ENCODE assay signal across 19 cellular contexts in the genomic region with DNA sequence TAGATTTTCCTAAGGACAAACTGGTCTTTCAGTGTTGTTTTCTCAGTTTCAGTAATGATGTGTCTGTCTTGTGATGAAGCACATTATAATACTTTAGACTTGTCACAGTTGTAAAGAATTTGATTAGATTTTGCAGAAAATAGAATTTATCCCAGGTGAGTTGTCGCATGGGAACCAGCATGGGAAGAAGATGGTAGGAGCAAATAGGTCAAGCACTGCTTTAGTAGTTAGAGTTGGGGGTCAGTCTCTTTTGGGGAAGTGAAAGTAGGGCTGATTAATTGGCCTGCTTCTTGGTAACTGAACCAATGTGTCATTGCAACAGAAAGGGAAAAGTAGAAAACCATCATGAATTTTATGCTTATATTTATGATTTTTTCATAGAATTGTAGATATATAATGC.
DNase-seq lines count a peak whose midpoint lies in the region; ATAC-seq and TF ChIP-seq lines count a peak whose summit lies in the region.
"Had no signal": no experiment of that assay in that cellular context is flagged by ENCODE, and none has a peak within 500 bp of the region (broad histone marks: within the 10 kb centered on the region; RNA-seq: fewer than 3 reads in every experiment).

No MANE protein-coding gene starts in this region.

- no peak for TF ChIP-seq POLR2A in GM18505 (IDR thresholded peaks at IDR 0.05; ENCODE audit: borderline replicate concordance, extremely low read depth, insufficient read depth, insufficient read length)

- POLR2A ChIA-PET in CD8-positive, alpha-beta memory T cell (lab: Charles Lee): no interaction called here

- H3K36me3 ChIP-seq in CD8-positive, alpha-beta memory T cell (ENCODE audit: insufficient read depth, low read length): no peaks in the 10 kb centered on the region

- TF ChIP-seq CTCF in chondrocyte (IDR thresholded peaks at IDR 0.05): no peak

- no peaks in the 10 kb centered on the region for H3K9me3 ChIP-seq in CD8-positive, alpha-beta memory T cell (ENCODE audit: low read length)
- H3K9me3 ChIP-seq: Caco-2, esophagus muscularis mucosa, neutrophil had no signal

- peaks cover 9 to 39% (median 12%) of the 10 kb centered on the region in 3 donors for H3K36me3 Mint-ChIP-seq in CD8-positive, alpha-beta memory T cell
- peaks cover 6% of the 10 kb centered on the region for H3K36me3 Mint-ChIP-seq in chondrocyte (ENCODE audit: low read depth)

- no peaks in the 10 kb centered on the region for H3K27me3 ChIP-seq in CD8-positive, alpha-beta memory T cell (ENCODE audit: insufficient read depth, low read length, poor library complexity, severe bottlenecking)
- H3K27me3 ChIP-seq: esophagus muscularis mucosa, neutrophil had no signal

- H3K27ac ChIP-seq in CD8-positive, alpha-beta memory T cell (ENCODE audit: low read depth, low read length): no peak overlapping the region
- H3K27ac ChIP-seq: esophagus muscularis mucosa, neutrophil had no signal

- H3K4me3 Mint-ChIP-seq in CD8-positive, alpha-beta memory T cell: no peak overlapping the region
- H3K4me3 Mint-ChIP-seq in chondrocyte (ENCODE audit: unreplicated experiment): no peak overlapping the region
- H3K4me3 Mint-ChIP-seq: brain, type B pancreatic cell had no signal

- H3K27me3 Mint-ChIP-seq in CD8-positive, alpha-beta memory T cell: no peaks in the 10 kb centered on the region
- H3K27me3 Mint-ChIP-seq in chondrocyte (ENCODE audit: low read depth): no peaks in the 10 kb centered on the region
- H3K27me3 Mint-ChIP-seq: brain, type B pancreatic cell had no signal

- H3K4me1 Mint-ChIP-seq in CD8-positive, alpha-beta memory T cell: no peaks in the 10 kb centered on the region
- peaks cover 10% of the 10 kb centered on the region for H3K4me1 Mint-ChIP-seq in chondrocyte (ENCODE audit: low read depth)
- H3K4me1 Mint-ChIP-seq: brain had no signal

- peak; percentile 74 to 75 for DNase-seq in NOMO-1 (lab: John Stamatoyannopoulos, UW; ENCODE audit: unreplicated experiment in 2 of 2)
- no peak for DNase-seq in CD8-positive, alpha-beta memory T cell
- no peak for DNase-seq in NCI-H748 treated with DMSO at 0.1 percent for 48 hours (lab: John Stamatoyannopoulos, UW)
- no peak for DNase-seq in chondrocyte (ENCODE audit: low spot score)
- DNase-seq: activated naive CD4-positive, alpha-beta T cell; Caco-2; dermis blood vessel endothelial cell; mesendoderm; NCI-H1417; NCI-H345; right cardiac atrium had no signal

- no peak overlapping the region for H3K4me3 ChIP-seq in CD8-positive, alpha-beta memory T cell (ENCODE audit: low read length)
- H3K4me3 ChIP-seq: esophagus muscularis mucosa had no signal

- no peak overlapping the region for H3K27ac Mint-ChIP-seq in CD8-positive, alpha-beta memory T cell
- H3K27ac Mint-ChIP-seq in chondrocyte (ENCODE audit: unreplicated experiment): no peak overlapping the region
- H3K27ac Mint-ChIP-seq: brain, type B pancreatic cell had no signal

- no peaks in the 10 kb centered on the region for H3K9me3 Mint-ChIP-seq in CD8-positive, alpha-beta memory T cell
- H3K9me3 Mint-ChIP-seq in chondrocyte (ENCODE audit: low read depth): no peaks in the 10 kb centered on the region
- H3K9me3 Mint-ChIP-seq: type B pancreatic cell had no signal

- H3K4me1 ChIP-seq in CD8-positive, alpha-beta memory T cell (ENCODE audit: insufficient read depth, low read length): no peaks in the 10 kb centered on the region
- H3K4me1 ChIP-seq: Caco-2, esophagus muscularis mucosa had no signal

- ATAC-seq in GM18505 (IDR thresholded peaks at IDR 0.05; ENCODE audit: unreplicated experiment): peak; percentile 61
- ATAC-seq in GM19468 (IDR thresholded peaks at IDR 0.05; ENCODE audit: extremely low read depth, unreplicated experiment): peak; percentile 28
- peak; percentile 70 for ATAC-seq in HG03064 (IDR thresholded peaks at IDR 0.05; ENCODE audit: low read depth, unreplicated experiment)
- no peak for ATAC-seq in HG03469 (IDR thresholded peaks at IDR 0.05; ENCODE audit: unreplicated experiment)
- ATAC-seq: right cardiac atrium had no signal

- CTCF ChIA-PET in CD8-positive, alpha-beta memory T cell (lab: Charles Lee): no interaction called here

Comparison
In these comparisons a context has a peak if more than half of its experiments do, and no peak if none do; other contexts are left out.
1. DNase-seq: peak in NOMO-1 (2 of 2); none in CD8-positive, alpha-beta memory T cell (0 of 5), NCI-H748 treated with DMSO at 0.1 percent for 48 hours (single experiment) and chondrocyte (single experiment).